10 cellular contexts compared by ENCODE assay signal in genomic region chr6:105483492-105483891, GRCh38.
DNase-seq lines count a peak whose midpoint lies in the region; ATAC-seq and TF ChIP-seq lines count a peak whose summit lies in the region.
"Had no signal": no experiment of that assay in that cellular context is flagged by ENCODE, and none has a peak within 500 bp of the region (broad histone marks: within the 10 kb centered on the region; RNA-seq: fewer than 3 reads in every experiment).

No MANE protein-coding gene starts in this region.

- H3K4me1 Mint-ChIP-seq in CD8-positive, alpha-beta T cell (ENCODE audit: low read depth) = peaks cover 24% of the 10 kb centered on the region
- H3K4me1 Mint-ChIP-seq in activated T-helper 1 cell treated with anti-CD3 and anti-CD28 coated beads, Interleukin-12 subunit alpha, Interleukin-12 subunit beta, Interleukin-2, Interleukin-4 antibody, amounts not matched to agents 30 ng/mL and 10 ng/mL and 1 ng/mL, durations not matched to agents 14 hours and 24 hours and 36 hours (ENCODE audit: low read depth) = peaks cover 62% of the 10 kb centered on the region

- TF ChIP-seq CTCF in CD8-positive, alpha-beta T cell (IDR thresholded peaks at IDR 0.05) = no peak
- no peak for TF ChIP-seq CTCF in KMS-11 (conservative IDR thresholded peaks at IDR 0.05; ENCODE audit: low read depth, low read length)

- H2AFZ ChIP-seq in KMS-11 (ENCODE audit: low read depth) = no peak overlapping the region

- peak; percentile 43 for ATAC-seq in CD8-positive, alpha-beta T cell
- ATAC-seq in GM18517 (IDR thresholded peaks at IDR 0.05; ENCODE audit: unreplicated experiment) = no peak

- POLR2A ChIA-PET in CD8-positive, alpha-beta T cell (lab: Charles Lee) = interaction anchor here (1.0 to 2.5 kb wide), 3 partner anchors 30 to 509 kb away, joined by 3 to 8 read pairs (median 6); no protein-coding TSS in a partner anchor

- no peak for DNase-seq in CD8-positive, alpha-beta T cell
- DNase-seq in amniotic epithelial cell (ENCODE audit: low read depth) = peak; percentile 63
- peak; percentile 57 for DNase-seq in iris pigment epithelial cell (ENCODE audit: low read depth)
- no peak for DNase-seq in NCI-H2029 treated with DMSO at 0.1 percent for 48 hours (lab: John Stamatoyannopoulos, UW)
- no peak for DNase-seq in DMS53 treated with DMSO at 0.1 percent for 48 hours (lab: John Stamatoyannopoulos, UW; ENCODE audit: unreplicated experiment)
- no peak for DNase-seq in activated T-helper 1 cell treated with anti-CD3 and anti-CD28 coated beads, Interleukin-12 subunit alpha, Interleukin-12 subunit beta, Interleukin-2, Interleukin-4 antibody, amounts not matched to agents 30 ng/mL and 10 ng/mL and 1 ng/mL, durations not matched to agents 14 hours and 24 hours and 36 hours (ENCODE audit: low spot score)
- DNase-seq: activated naive CD4-positive, alpha-beta T cell treated with anti-CD3 and anti-CD28 coated beads for 36 hours; SIG-M5 had no signal

- H3K4me2 ChIP-seq in KMS-11 = peak overlapping the region; percentile 71

- H3K27me3 ChIP-seq in CD8-positive, alpha-beta T cell (ENCODE audit: insufficient read depth, low read length) = no peaks in the 10 kb centered on the region
- H3K27me3 ChIP-seq in KMS-11 (ENCODE audit: insufficient read depth, low read depth) = no peaks in the 10 kb centered on the region

- peaks cover 2% of the 10 kb centered on the region for H3K27me3 Mint-ChIP-seq in CD8-positive, alpha-beta T cell (ENCODE audit: low read depth)
- H3K27me3 Mint-ChIP-seq in activated T-helper 1 cell treated with anti-CD3 and anti-CD28 coated beads, Interleukin-12 subunit alpha, Interleukin-12 subunit beta, Interleukin-2, Interleukin-4 antibody, amounts not matched to agents 30 ng/mL and 10 ng/mL and 1 ng/mL, durations not matched to agents 14 hours and 24 hours and 36 hours (ENCODE audit: insufficient read depth) = peaks cover 9% of the 10 kb centered on the region

- no peaks in the 10 kb centered on the region for H3K4me1 ChIP-seq in CD8-positive, alpha-beta T cell (ENCODE audit: insufficient read depth, low read length)
- H3K4me1 ChIP-seq in KMS-11 (ENCODE audit: low read depth, poor library complexity, severe bottlenecking) = peaks cover 73% of the 10 kb centered on the region

- H3K9me3 ChIP-seq in CD8-positive, alpha-beta T cell (ENCODE audit: low read length) = no peaks in the 10 kb centered on the region

- H3K36me3 ChIP-seq in CD8-positive, alpha-beta T cell (ENCODE audit: insufficient read depth, low read length) = no peaks in the 10 kb centered on the region
- H3K36me3 ChIP-seq in KMS-11 (ENCODE audit: insufficient read depth) = no peaks in the 10 kb centered on the region

- no peaks in the 10 kb centered on the region for H3K36me3 Mint-ChIP-seq in CD8-positive, alpha-beta T cell
- peaks cover 1% of the 10 kb centered on the region for H3K36me3 Mint-ChIP-seq in activated T-helper 1 cell treated with anti-CD3 and anti-CD28 coated beads, Interleukin-12 subunit alpha, Interleukin-12 subunit beta, Interleukin-2, Interleukin-4 antibody, amounts not matched to agents 30 ng/mL and 10 ng/mL and 1 ng/mL, durations not matched to agents 14 hours and 24 hours and 36 hours (ENCODE audit: low read depth)

- H4K20me1 ChIP-seq in KMS-11 (ENCODE audit: insufficient read depth) = no peaks in the 10 kb centered on the region

- H3K27ac Mint-ChIP-seq in CD8-positive, alpha-beta T cell = peak overlapping the region; percentile 67
- no peak overlapping the region for H3K27ac Mint-ChIP-seq in activated T-helper 1 cell treated with anti-CD3 and anti-CD28 coated beads, Interleukin-12 subunit alpha, Interleukin-12 subunit beta, Interleukin-2, Interleukin-4 antibody, amounts not matched to agents 30 ng/mL and 10 ng/mL and 1 ng/mL, durations not matched to agents 14 hours and 24 hours and 36 hours
- H3K27ac Mint-ChIP-seq: activated naive CD4-positive, alpha-beta T cell treated with anti-CD3 and anti-CD28 coated beads for 36 hours had no signal

- H3K79me2 ChIP-seq in KMS-11 (ENCODE audit: insufficient read depth, low read depth) = no peaks in the 10 kb centered on the region

- H3K4me3 ChIP-seq in CD8-positive, alpha-beta T cell (ENCODE audit: low read depth, low read length) = no peak overlapping the region
- H3K4me3 ChIP-seq in KMS-11 (IDR thresholded peaks at IDR 0.05; ENCODE audit: insufficient read depth, low read depth, low read length) = no peak overlapping the region

- H3K9ac ChIP-seq in KMS-11 = no peak overlapping the region

- CTCF ChIA-PET in CD8-positive, alpha-beta T cell (lab: Charles Lee) = interaction anchor here (0.6 to 3.8 kb wide), 4 partner anchors 12 to 743 kb away, joined by 3 to 22 read pairs (median 3); no protein-coding TSS in a partner anchor

- no peaks in the 10 kb centered on the region for H3K9me3 Mint-ChIP-seq in CD8-positive, alpha-beta T cell
- H3K9me3 Mint-ChIP-seq in activated T-helper 1 cell treated with anti-CD3 and anti-CD28 coated beads, Interleukin-12 subunit alpha, Interleukin-12 subunit beta, Interleukin-2, Interleukin-4 antibody, amounts not matched to agents 30 ng/mL and 10 ng/mL and 1 ng/mL, durations not matched to agents 14 hours and 24 hours and 36 hours = peaks cover 4% of the 10 kb centered on the region
- H3K9me3 Mint-ChIP-seq: activated naive CD4-positive, alpha-beta T cell treated with anti-CD3 and anti-CD28 coated beads for 36 hours had no signal

- peak overlapping the region; percentile 46 for H3K4me3 Mint-ChIP-seq in CD8-positive, alpha-beta T cell
- H3K4me3 Mint-ChIP-seq in activated T-helper 1 cell treated with anti-CD3 and anti-CD28 coated beads, Interleukin-12 subunit alpha, Interleukin-12 subunit beta, Interleukin-2, Interleukin-4 antibody, amounts not matched to agents 30 ng/mL and 10 ng/mL and 1 ng/mL, durations not matched to agents 14 hours and 24 hours and 36 hours = no peak overlapping the region
- H3K4me3 Mint-ChIP-seq: activated naive CD4-positive, alpha-beta T cell treated with anti-CD3 and anti-CD28 coated beads for 36 hours had no signal

- intact Hi-C loops in CD8-positive, alpha-beta T cell (cut with DNase I, micrococcal nuclease) = loop anchor here (5.0 to 10.0 kb wide), 4 partner anchors 49 to 604 kb away; partner anchors contain the start of gene PRDM1 (in 1 of the 2)
- intact Hi-C loops in activated T-helper 1 cell treated with anti-CD3 and anti-CD28 coated beads, Interleukin-12 subunit alpha, Interleukin-12 subunit beta, Interleukin-2, Interleukin-4 antibody, amounts not matched to agents 30 ng/mL and 10 ng/mL and 1 ng/mL, durations not matched to agents 14 hours and 24 hours and 36 hours (cut with micrococcal nuclease) = loop anchor here (5.0 kb wide), 1 partner anchor 399 kb away; no protein-coding TSS in a partner anchor

- no peak overlapping the region for H3K27ac ChIP-seq in CD8-positive, alpha-beta T cell (ENCODE audit: low read depth, low read length)
- H3K27ac ChIP-seq in KMS-11 = peak overlapping the region; percentile 34; the same call in 1 of the 2 replicates

Comparison
In these comparisons a context has a peak if more than half of its experiments do, and no peak if none do; other contexts are left out.
1. DNase-seq: peak in amniotic epithelial cell (single experiment) and iris pigment epithelial cell (single experiment); none in CD8-positive, alpha-beta T cell (0 of 7), NCI-H2029 treated with DMSO at 0.1 percent for 48 hours (single experiment), DMS53 treated with DMSO at 0.1 percent for 48 hours (single experiment) and activated T-helper 1 cell treated with anti-CD3 and anti-CD28 coated beads, Interleukin-12 subunit alpha, Interleukin-12 subunit beta, Interleukin-2, Interleukin-4 antibody, amounts not matched to agents 30 ng/mL and 10 ng/mL and 1 ng/mL, durations not matched to agents 14 hours and 24 hours and 36 hours (single experiment).